Comparison of ENCODE assay signal across 17 cellular contexts in genomic region chr9:133059623-133060022, GRCh38. TPM values are rescaled to one million over a fixed set of nuclear protein-coding genes. Genes with fewer than 3 reads are reported as not detected.
DNase-seq lines count a peak whose midpoint lies in the region; ATAC-seq and TF ChIP-seq lines count a peak whose summit lies in the region.
"Had no signal": no experiment of that assay in that cellular context is flagged by ENCODE, and none has a peak within 500 bp of the region (broad histone marks: within the 10 kb centered on the region; RNA-seq: fewer than 3 reads in every experiment).

No MANE protein-coding gene starts in this region.

- H3K4me3 Mint-ChIP-seq in naive thymus-derived CD8-positive, alpha-beta T cell, result peak overlapping the region in 8 of 10 donors; percentile 10 to 73 (median 50)
- H3K4me3 Mint-ChIP-seq: HFFc6 had no signal

- peaks cover 7 to 8% of the 10 kb centered on the region in 2 donors for H3K36me3 Mint-ChIP-seq in activated naive CD4-positive, alpha-beta T cell treated with anti-CD3 and anti-CD28 coated beads, Interleukin-2, amount 50 U/mL, for 72 hours
- H3K36me3 Mint-ChIP-seq in naive thymus-derived CD8-positive, alpha-beta T cell, result peaks cover 0 to 14% (median 7%) of the 10 kb centered on the region in 3 donors

- no peaks in the 10 kb centered on the region for H3K9me3 Mint-ChIP-seq in activated naive CD4-positive, alpha-beta T cell treated with anti-CD3 and anti-CD28 coated beads, Interleukin-2, amount 50 U/mL, for 72 hours
- H3K9me3 Mint-ChIP-seq in naive thymus-derived CD8-positive, alpha-beta T cell, result no peaks in the 10 kb centered on the region
- H3K9me3 Mint-ChIP-seq: HFFc6 had no signal

- TF ChIP-seq POLR2A in erythroblast (IDR thresholded peaks at IDR 0.05; ENCODE audit: low read length), result no peak

- POLR2A ChIA-PET in naive thymus-derived CD8-positive, alpha-beta T cell (lab: Charles Lee), result interaction anchor here (0.7 to 1.3 kb wide), 4 partner anchors 29 to 1802 kb away, joined by 3 to 5 read pairs (median 4); no protein-coding TSS in a partner anchor

- peaks cover 16 to 58% (median 46%) of the 10 kb centered on the region in 4 donors for H3K4me1 Mint-ChIP-seq in naive thymus-derived CD8-positive, alpha-beta T cell

- peaks cover 48% of the 10 kb centered on the region for H3K36me3 ChIP-seq in KOPT-K1 (ENCODE audit: insufficient read depth, low read length)
- H3K36me3 ChIP-seq: uterus had no signal

- peak overlapping the region; percentile 62 to 75 for H3K27ac Mint-ChIP-seq in activated naive CD4-positive, alpha-beta T cell treated with anti-CD3 and anti-CD28 coated beads, Interleukin-2, amount 50 U/mL, for 72 hours
- H3K27ac Mint-ChIP-seq in naive thymus-derived CD8-positive, alpha-beta T cell, result peak overlapping the region in 7 of 10 donors; percentile 19 to 82 (median 67)
- H3K27ac Mint-ChIP-seq: HFFc6 had no signal

- no peaks in the 10 kb centered on the region for H3K9me3 ChIP-seq in KOPT-K1 (ENCODE audit: insufficient read depth, low read length, poor library complexity, severe bottlenecking)
- H3K9me3 ChIP-seq: heart left ventricle, uterus had no signal

- peak in 1 of 2 donors; percentile 2 for ATAC-seq in activated naive CD4-positive, alpha-beta T cell treated with anti-CD3 and anti-CD28 coated beads, Interleukin-2, amount 50 U/mL, for 72 hours
- peak in 1 of 2 donors; percentile 33 for ATAC-seq in naive thymus-derived CD8-positive, alpha-beta T cell
- ATAC-seq: heart left ventricle, left ventricle myocardium superior, PC-3 had no signal

- H3K27me3 Mint-ChIP-seq in naive thymus-derived CD8-positive, alpha-beta T cell, result no peaks in the 10 kb centered on the region

- peak; percentile 47 for DNase-seq in NCI-H510A treated with DMSO at 0.1 percent for 48 hours (lab: John Stamatoyannopoulos, UW)
- DNase-seq in NCI-H510A (lab: John Stamatoyannopoulos, UW), result no peak
- no peak for DNase-seq in activated naive CD4-positive, alpha-beta T cell treated with anti-CD3 and anti-CD28 coated beads, Interleukin-2, amount 50 U/mL, for 72 hours (ENCODE audit: low spot score in 2 of 2)
- peak in 1 of 10 donors; percentile 19 for DNase-seq in naive thymus-derived CD8-positive, alpha-beta T cell
- DNase-seq in erythroblast (lab: John Stamatoyannopoulos, UW), result no peak
- no peak for DNase-seq in mesenteric fat pad (ENCODE audit: low spot score)
- DNase-seq in NCI-H2029 (lab: John Stamatoyannopoulos, UW), result no peak
- DNase-seq: activated T-cell treated with anti-CD3 and anti-CD28 coated beads for 4 hours; heart left ventricle; HFFc6; left ventricle myocardium superior; occipital lobe; PC-3; stimulated activated CD4-positive, alpha-beta T cell treated with anti-CD3 and anti-CD28 coated beads, Interleukin-12 subunit alpha, Interleukin-12 subunit beta, amount 100 ng/mL, for 4 hours; T1000; uterus had no signal

- H3K27ac ChIP-seq in KOPT-K1 (ENCODE audit: low read depth, low read length, poor library complexity, severe bottlenecking), result peak overlapping the region; percentile 60
- H3K27ac ChIP-seq: uterus had no signal

RNA-seq across cellular contexts. Expression of gene CEL, which starts 2.2 kb away (rescaled TPM):
- total RNA-seq in activated naive CD4-positive, alpha-beta T cell treated with anti-CD3 and anti-CD28 coated beads, Interleukin-2, amount 50 U/mL, for 72 hours, result 1 to 10 TPM; 2.4 to 9.3 TPM
- total RNA-seq in naive thymus-derived CD8-positive, alpha-beta T cell, result 1 to 10 TPM; 1.3 to 1.6 TPM
- not detected for polyA plus RNA-seq in naive thymus-derived CD8-positive, alpha-beta T cell
- total RNA-seq in mesenteric fat pad, result 2.2 TPM
- total RNA-seq: occipital lobe had no signal

RNA-seq across cellular contexts. Expression of gene GTF3C5, which starts 28.8 kb away (rescaled TPM):
- total RNA-seq in activated naive CD4-positive, alpha-beta T cell treated with anti-CD3 and anti-CD28 coated beads, Interleukin-2, amount 50 U/mL, for 72 hours, result 100 to 1,000 TPM; 104 to 194 TPM
- total RNA-seq in naive thymus-derived CD8-positive, alpha-beta T cell, result 10 to 100 TPM; 78.7 to 81.2 TPM
- polyA plus RNA-seq in naive thymus-derived CD8-positive, alpha-beta T cell, result 10 to 100 TPM; 33.7 to 40.1 (median 37.8) TPM
- 32.3 TPM for total RNA-seq in mesenteric fat pad
